ENCODE assay signal across 8 cellular contexts in genomic region chr10:122981066-122981464, GRCh38. TPM values are rescaled to one million over a fixed set of nuclear protein-coding genes. Genes with fewer than 3 reads are reported as not detected.
DNase-seq lines count a peak whose midpoint lies in the region; ATAC-seq and TF ChIP-seq lines count a peak whose summit lies in the region.

No MANE protein-coding gene starts in this region.

- ATAC-seq in HG02610 (IDR thresholded peaks at IDR 0.05; ENCODE audit: unreplicated experiment) (no peak), GM21360 (IDR thresholded peaks at IDR 0.05; ENCODE audit: unreplicated experiment) (no peak), HG02870 (IDR thresholded peaks at IDR 0.05; ENCODE audit: unreplicated experiment) (no peak)

- no peak overlapping the region for H3K9ac ChIP-seq in neural progenitor cell

- H3K4me1 ChIP-seq in HAP-1 (peaks cover 7% of the 10 kb centered on the region), neural progenitor cell (peaks cover 9% of the 10 kb centered on the region)

- no peak overlapping the region for H3K27ac Mint-ChIP-seq in neural progenitor cell

- H3K27ac ChIP-seq in neural progenitor cell, result no peak overlapping the region

- H3K36me3 ChIP-seq in HAP-1 (replicated peaks) (no peaks in the 10 kb centered on the region), neural progenitor cell (no peaks in the 10 kb centered on the region)

- H3K4me3 ChIP-seq in HAP-1 (peak overlapping the region; percentile 93), epithelial cell of esophagus (ENCODE audit: low read length) (peak overlapping the region; percentile 75), neural progenitor cell (peak overlapping the region; percentile 95)

- no peaks in the 10 kb centered on the region for H3K9me3 Mint-ChIP-seq in neural progenitor cell

- no peaks in the 10 kb centered on the region for H3K9me3 ChIP-seq in HAP-1
- H3K9me3 ChIP-seq in neural progenitor cell (ENCODE audit: low read depth), result no peaks in the 10 kb centered on the region

- H3K4me2 ChIP-seq in neural progenitor cell, result peak overlapping the region; percentile 95

- peaks cover 9% of the 10 kb centered on the region for H3F3A ChIP-seq in neural progenitor cell (ENCODE audit: low read depth)

- no peaks in the 10 kb centered on the region for H3K79me2 ChIP-seq in neural progenitor cell (ENCODE audit: low read depth)

- no peaks in the 10 kb centered on the region for H3K36me3 Mint-ChIP-seq in neural progenitor cell

- H3K27me3 ChIP-seq in HAP-1 (ENCODE audit: low read depth) (no peaks in the 10 kb centered on the region), neural progenitor cell (no peaks in the 10 kb centered on the region)

- peaks cover 5% of the 10 kb centered on the region for H3K4me1 Mint-ChIP-seq in neural progenitor cell

- peaks cover 3% of the 10 kb centered on the region for H3K27me3 Mint-ChIP-seq in neural progenitor cell (ENCODE audit: insufficient read depth, low read depth)

- TF ChIP-seq CTCF in epithelial cell of esophagus (IDR thresholded peaks at IDR 0.05; ENCODE audit: insufficient read depth, low read depth, low read length, missing control alignments) (peak; percentile 44), neural progenitor cell (IDR thresholded peaks at IDR 0.05) (peak; percentile 52)

- in situ Hi-C loops in HAP-1 (cut with MboI; ENCODE audit: low sequenced_read_pairs), result no loop called here

- peak; percentile 35 for DNase-seq in CD1c-positive myeloid dendritic cell (ENCODE audit: extremely low spot score)
- DNase-seq in HAP-1 (ENCODE audit: low spot score in 2 of 2), result peak; percentile 43 to 69
- DNase-seq in SK-N-DZ (ENCODE audit: low spot score), result peak; percentile 53
- DNase-seq in epithelial cell of esophagus (ENCODE audit: low read depth), result peak; percentile 37
- DNase-seq in neural progenitor cell (ENCODE audit: low spot score), result peak; percentile 51

- no peaks in the 10 kb centered on the region for H4K20me1 ChIP-seq in neural progenitor cell (ENCODE audit: low read depth)

- peak overlapping the region; percentile 38 for H2AFZ ChIP-seq in neural progenitor cell (replicated peaks)

- peak overlapping the region; percentile 86 for H3K4me3 Mint-ChIP-seq in neural progenitor cell

RNA-seq across cellular contexts. Expression of gene PSTK, which starts 0.9 kb away (rescaled TPM):
- polyA plus RNA-seq in SK-N-DZ (2014; cell fraction: cytosol; rRNA removed), result 12.3 and 16.0 TPM in 2 replicates
- polyA plus RNA-seq in SK-N-DZ (2014; cell fraction: nucleus; rRNA removed), result 10.6 and 14.5 TPM in 2 replicates
- total RNA-seq in neural progenitor cell (ENCODE audit: low replicate concordance), result 12.5 and 18.1 TPM in 2 replicates

RNA-seq across cellular contexts. Expression of gene C10orf88, which starts 27.0 kb away (rescaled TPM):
- 13.5 and 15.7 TPM in 2 replicates for polyA plus RNA-seq in SK-N-DZ (2014; cell fraction: cytosol; rRNA removed)
- 13.1 and 15.1 TPM in 2 replicates for polyA plus RNA-seq in SK-N-DZ (2014; cell fraction: nucleus; rRNA removed)
- total RNA-seq in neural progenitor cell (ENCODE audit: low replicate concordance), result 11.4 and 17.7 TPM in 2 replicates

RNA-seq across cellular contexts. Expression of gene IKZF5, which starts 27.5 kb away (rescaled TPM):
- 5.5 and 9.0 TPM in 2 replicates for polyA plus RNA-seq in SK-N-DZ (2014; cell fraction: cytosol; rRNA removed)
- 13.6 and 24.1 TPM in 2 replicates for polyA plus RNA-seq in SK-N-DZ (2014; cell fraction: nucleus; rRNA removed)
- total RNA-seq in neural progenitor cell (ENCODE audit: low replicate concordance), result 5.5 and 10.7 TPM in 2 replicates

RNA-seq across cellular contexts. Expression of gene ACADSB, which starts 27.7 kb away (rescaled TPM):
- polyA plus RNA-seq in SK-N-DZ (2014; cell fraction: cytosol; rRNA removed), result 5.8 and 6.7 TPM in 2 replicates
- 4.9 and 9.1 TPM in 2 replicates for polyA plus RNA-seq in SK-N-DZ (2014; cell fraction: nucleus; rRNA removed)
- total RNA-seq in neural progenitor cell (ENCODE audit: low replicate concordance), result 8.9 and 15.0 TPM in 2 replicates
